ENCODE assay signal across 18 cellular contexts in the genomic region with DNA sequence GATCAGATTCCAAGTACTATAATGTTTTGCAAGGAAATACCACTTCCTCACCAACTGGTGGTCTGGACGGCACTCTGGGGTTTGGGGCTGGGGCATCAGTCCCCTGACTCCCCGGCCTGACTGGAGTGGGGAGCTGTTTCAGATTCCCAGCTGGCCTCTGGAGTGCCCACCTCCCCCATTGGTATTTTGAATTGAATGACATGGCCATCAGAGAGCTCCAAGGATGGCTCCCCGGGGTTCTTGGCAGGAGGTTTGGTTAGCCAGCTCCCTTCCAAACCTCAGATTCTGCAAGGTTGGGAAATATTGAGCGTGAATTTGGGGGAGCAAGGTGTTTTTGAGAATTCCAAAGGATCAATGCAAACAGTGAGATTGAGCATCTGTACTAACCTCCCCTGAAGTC. TPM values are rescaled to one million over a fixed set of nuclear protein-coding genes. Genes with fewer than 3 reads are reported as not detected.
DNase-seq lines count a peak whose midpoint lies in the region; ATAC-seq and TF ChIP-seq lines count a peak whose summit lies in the region.
"Had no signal": no experiment of that assay in that cellular context is flagged by ENCODE, and none has a peak within 500 bp of the region (broad histone marks: within the 10 kb centered on the region; RNA-seq: fewer than 3 reads in every experiment).

No MANE protein-coding gene starts in this region.

- H3K27me3 ChIP-seq in colonic mucosa (no peaks in the 10 kb centered on the region), mucosa of rectum (ENCODE audit: control insufficient read depth in 2 of 2, insufficient read depth in 2 of 2, low read length in 2 of 2) (no peaks in the 10 kb centered on the region)
- H3K27me3 ChIP-seq: testis had no signal

- no peaks in the 10 kb centered on the region for H3K36me3 Mint-ChIP-seq in activated naive CD4-positive, alpha-beta T cell treated with anti-CD3 and anti-CD28 coated beads, Interleukin-2, amount 50 U/mL, for 24 hours
- H3K36me3 Mint-ChIP-seq in activated naive CD4-positive, alpha-beta T cell treated with anti-CD3 and anti-CD28 coated beads for 36 hours (ENCODE audit: low read depth): no peaks in the 10 kb centered on the region
- H3K36me3 Mint-ChIP-seq: activated naive CD4-positive, alpha-beta T cell treated with anti-CD3 and anti-CD28 coated beads, Interleukin-2, amount 10 ng/mL, durations not matched to agents 7 days and 5 days; naive B cell had no signal

- no peak overlapping the region for H3K27ac Mint-ChIP-seq in activated naive CD4-positive, alpha-beta T cell treated with anti-CD3 and anti-CD28 coated beads, Interleukin-2, amount 50 U/mL, for 24 hours
- H3K27ac Mint-ChIP-seq in activated naive CD4-positive, alpha-beta T cell treated with anti-CD3 and anti-CD28 coated beads for 36 hours: no peak overlapping the region
- H3K27ac Mint-ChIP-seq: activated naive CD4-positive, alpha-beta T cell treated with anti-CD3 and anti-CD28 coated beads, Interleukin-2, amount 10 ng/mL, durations not matched to agents 7 days and 5 days had no signal

- H3K4me1 ChIP-seq in colonic mucosa: peaks cover 5% of the 10 kb centered on the region
- peaks cover 44 to 52% of the 10 kb centered on the region in 2 donors for H3K4me1 ChIP-seq in mucosa of rectum (ENCODE audit: control insufficient read depth in 2 of 2, insufficient read depth in 2 of 2, low read length in 2 of 2)

- ATAC-seq in left lobe of liver (no peak), Right ventricle myocardium inferior (no peak)

- H3K9me3 ChIP-seq in colonic mucosa (no peaks in the 10 kb centered on the region), mucosa of rectum (ENCODE audit: control insufficient read depth in 2 of 2, low read length in 2 of 2) (no peaks in the 10 kb centered on the region)
- H3K9me3 ChIP-seq: testis had no signal

- H3K4me3 Mint-ChIP-seq in activated naive CD4-positive, alpha-beta T cell treated with anti-CD3 and anti-CD28 coated beads, Interleukin-2, amount 50 U/mL, for 24 hours: peak overlapping the region; percentile 73
- no peak overlapping the region for H3K4me3 Mint-ChIP-seq in activated naive CD4-positive, alpha-beta T cell treated with anti-CD3 and anti-CD28 coated beads for 36 hours
- H3K4me3 Mint-ChIP-seq: activated naive CD4-positive, alpha-beta T cell treated with anti-CD3 and anti-CD28 coated beads, Interleukin-2, amount 10 ng/mL, durations not matched to agents 7 days and 5 days had no signal

- peak overlapping the region in 1 of 2 donors; percentile 86 for H3K9ac ChIP-seq in colonic mucosa (ENCODE audit: low read depth in 2 of 2, low read length in 2 of 2)
- peak overlapping the region in 1 of 2 donors; percentile 94 for H3K9ac ChIP-seq in mucosa of rectum (ENCODE audit: low read depth in 1 of 2, low read length in 2 of 2)

- no peak for DNase-seq in activated naive CD4-positive, alpha-beta T cell treated with anti-CD3 and anti-CD28 coated beads for 36 hours
- DNase-seq in colonic mucosa (no peak), left lobe of liver (ENCODE audit: low spot score) (no peak), epidermal melanocyte (ENCODE audit: insufficient read length, low spot score) (no peak), Right ventricle myocardium inferior (ENCODE audit: missing footprints) (no peak), NCI-H2227 treated with DMSO at 0.1 percent for 48 hours (lab: John Stamatoyannopoulos, UW) (no peak)
- DNase-seq: activated naive CD4-positive, alpha-beta T cell treated with anti-CD3 and anti-CD28 coated beads, Interleukin-2, amount 10 ng/mL, durations not matched to agents 7 days and 5 days; COR-L47; naive B cell; NCI-H1436; NCI-H510A treated with DMSO at 0.1 percent for 48 hours; SHP77 treated with DMSO at 0.1 percent for 48 hours; testis had no signal

- intact Hi-C loops in activated naive CD4-positive, alpha-beta T cell treated with anti-CD3 and anti-CD28 coated beads for 36 hours (cut with micrococcal nuclease): no loop called here
- intact Hi-C loops in colonic mucosa (cut with DNase I) (no loop called here), Right ventricle myocardium inferior (cut with DNase I) (no loop called here)

- H3K27ac ChIP-seq in colonic mucosa (peak overlapping the region; percentile 44), mucosa of rectum (ENCODE audit: low read depth in 2 of 2, low read length in 2 of 2) (peak overlapping the region; percentile 96)

- no peaks in the 10 kb centered on the region for H3K36me3 ChIP-seq in colonic mucosa
- peaks cover 0 to 2% of the 10 kb centered on the region in 2 donors for H3K36me3 ChIP-seq in mucosa of rectum (ENCODE audit: control insufficient read depth in 2 of 2, insufficient read depth in 2 of 2, low read length in 2 of 2)

- H3K9me3 Mint-ChIP-seq in activated naive CD4-positive, alpha-beta T cell treated with anti-CD3 and anti-CD28 coated beads, Interleukin-2, amount 50 U/mL, for 24 hours: no peaks in the 10 kb centered on the region
- no peaks in the 10 kb centered on the region for H3K9me3 Mint-ChIP-seq in activated naive CD4-positive, alpha-beta T cell treated with anti-CD3 and anti-CD28 coated beads for 36 hours
- H3K9me3 Mint-ChIP-seq: activated naive CD4-positive, alpha-beta T cell treated with anti-CD3 and anti-CD28 coated beads, Interleukin-2, amount 10 ng/mL, durations not matched to agents 7 days and 5 days; naive B cell had no signal

- H3K4me3 ChIP-seq in colonic mucosa (no peak overlapping the region), mucosa of rectum (ENCODE audit: low read length in 2 of 2) (peak overlapping the region; percentile 73 to 75)

- CTCF ChIA-PET in activated naive CD4-positive, alpha-beta T cell treated with anti-CD3 and anti-CD28 coated beads for 36 hours (lab: Charles Lee): interaction anchor here (0.6 to 0.9 kb wide), 2 partner anchors 81 to 173 kb away, joined by 3 to 4 read pairs; no protein-coding TSS in a partner anchor

- TF ChIP-seq CTCF in colonic mucosa (IDR thresholded peaks at IDR 0.05): no peak

- H3K27me3 Mint-ChIP-seq in activated naive CD4-positive, alpha-beta T cell treated with anti-CD3 and anti-CD28 coated beads, Interleukin-2, amount 50 U/mL, for 24 hours: peaks cover 14% of the 10 kb centered on the region
- H3K27me3 Mint-ChIP-seq in activated naive CD4-positive, alpha-beta T cell treated with anti-CD3 and anti-CD28 coated beads for 36 hours (ENCODE audit: low read depth): peaks cover 37% of the 10 kb centered on the region

- peaks cover 39% of the 10 kb centered on the region for H3K4me1 Mint-ChIP-seq in activated naive CD4-positive, alpha-beta T cell treated with anti-CD3 and anti-CD28 coated beads, Interleukin-2, amount 50 U/mL, for 24 hours
- H3K4me1 Mint-ChIP-seq in activated naive CD4-positive, alpha-beta T cell treated with anti-CD3 and anti-CD28 coated beads for 36 hours (ENCODE audit: low read depth): peaks cover 43% of the 10 kb centered on the region

RNA-seq across cellular contexts. Expression of gene INAVA, which starts 2.2 kb away (rescaled TPM):
- not detected for total RNA-seq in activated naive CD4-positive, alpha-beta T cell treated with anti-CD3 and anti-CD28 coated beads for 36 hours
- total RNA-seq in colonic mucosa (100 to 1,000 TPM; 127 to 167 TPM), left lobe of liver (0.45 TPM), Right ventricle myocardium inferior (not detected)

RNA-seq across cellular contexts. Expression of gene GPR25, which starts 19.8 kb away (rescaled TPM):
- total RNA-seq in activated naive CD4-positive, alpha-beta T cell treated with anti-CD3 and anti-CD28 coated beads for 36 hours: not detected
- under 1 TPM; 0.19 to 0.27 TPM for total RNA-seq in colonic mucosa
- not detected for total RNA-seq in left lobe of liver
- total RNA-seq in Right ventricle myocardium inferior: not detected
- total RNA-seq: activated CD8-positive, alpha-beta memory T cell treated with anti-CD3 and anti-CD28 coated beads for 36 hours; cerebellum; skeletal muscle tissue had no signal

Comparison
In these comparisons a context has a peak if more than half of its experiments do, and no peak if none do; other contexts are left out.
1. RNA of gene INAVA, which starts 2.2 kb away (total RNA-seq): 127 to 167 TPM in colonic mucosa; 0.45 TPM in left lobe of liver (single experiment), not detected in Right ventricle myocardium inferior (single experiment) and not detected in activated naive CD4-positive, alpha-beta T cell treated with anti-CD3 and anti-CD28 coated beads for 36 hours; every median in the first group is over 10 times any median in the second.